ENCODE assay signal across 1 cellular context in genomic region chr10:28939352-28940157, GRCh38.
TF ChIP-seq lines count a peak whose summit lies in the region.

No MANE protein-coding gene starts in this region.

TF ChIP-seq in K562, 482 proteins besides CTCF, POLR2A, EP300 and RAD21 (continued from another document and continues in another):
- TF ChIP-seq STAG1 (CRISPR knock-in tag; IDR thresholded peaks at IDR 0.05; ENCODE audit: borderline replicate concordance) = no peak
- no peak for TF ChIP-seq ZNF134 (CRISPR knock-in tag; conservative IDR thresholded peaks at IDR 0.05)
- TF ChIP-seq SETDB1 (IDR thresholded peaks at IDR 0.05; ENCODE audit: low read length) = no peak
- peak in 1 of 2 experiments; percentile 16; a peak in 1 of 4 replicates for TF ChIP-seq RCOR1 (IDR thresholded peaks at IDR 0.05; ENCODE audit: borderline replicate concordance in 1 of 2, low read depth in 2 of 2, low read length in 2 of 2)
- no peak for TF ChIP-seq TCF7 (IDR thresholded peaks at IDR 0.05; ENCODE audit: borderline replicate concordance)
- TF ChIP-seq MCM3 (IDR thresholded peaks at IDR 0.05) = no peak
- no peak for TF ChIP-seq ZNF121 (CRISPR knock-in tag; conservative IDR thresholded peaks at IDR 0.05)
- TF ChIP-seq ZNF584 (CRISPR knock-in tag; IDR thresholded peaks at IDR 0.05; ENCODE audit: low read depth) = no peak
- no peak for TF ChIP-seq KDM5B (IDR thresholded peaks at IDR 0.05; ENCODE audit: insufficient replicate concordance, low read depth, low read length)
- no peak for TF ChIP-seq SP1 (CRISPR knock-in tag; IDR thresholded peaks at IDR 0.05)
- TF ChIP-seq ZNF24 (IDR thresholded peaks at IDR 0.05) = peak; percentile 93
- peak; percentile 85; the same call in 1 of the 2 replicates for TF ChIP-seq ZBTB7A (IDR thresholded peaks at IDR 0.05; ENCODE audit: borderline replicate concordance, control insufficient read depth, low read depth, low read length)
- no peak for TF ChIP-seq U2AF1 (optimal IDR thresholded peaks at IDR 0.05; ENCODE audit: low read depth, low read length)
- no peak for TF ChIP-seq DEAF1 (CRISPR knock-in tag; IDR thresholded peaks at IDR 0.05)
- TF ChIP-seq SRSF7 (optimal IDR thresholded peaks at IDR 0.05; ENCODE audit: low read depth, low read length) = no peak
- TF ChIP-seq ZZZ3 (IDR thresholded peaks at IDR 0.05) = no peak
- no peak for TF ChIP-seq GATAD2B (IDR thresholded peaks at IDR 0.05; ENCODE audit: borderline replicate concordance)
- no peak for TF ChIP-seq KAT8 (IDR thresholded peaks at IDR 0.05; ENCODE audit: low read depth)
- no peak for TF ChIP-seq ZC3H8 (IDR thresholded peaks at IDR 0.05)
- TF ChIP-seq RBM25 (IDR thresholded peaks at IDR 0.05; ENCODE audit: low read depth, low read length, severe bottlenecking) = no peak
- TF ChIP-seq KLF10 (CRISPR knock-in tag; IDR thresholded peaks at IDR 0.05) = no peak
- TF ChIP-seq ELF4 (CRISPR knock-in tag; IDR thresholded peaks at IDR 0.05) = no peak
- 0 out of 2 replicates have a peak, but pooled peaks have one; percentile 42 for TF ChIP-seq ZBTB33 (CRISPR knock-in tag; IDR thresholded peaks at IDR 0.05)
- TF ChIP-seq ZNF507 (tag; conservative IDR thresholded peaks at IDR 0.05) = no peak
- no peak for TF ChIP-seq ZBTB17 (CRISPR knock-in tag; IDR thresholded peaks at IDR 0.05)
- no peak for TF ChIP-seq ZNF561 (CRISPR knock-in tag; conservative IDR thresholded peaks at IDR 0.05)
- TF ChIP-seq ZNF655 (CRISPR knock-in tag; IDR thresholded peaks at IDR 0.05) = no peak
- peak; percentile 18; the same call in 1 of the 2 replicates for TF ChIP-seq CXXC5 (CRISPR knock-in tag; IDR thresholded peaks at IDR 0.05)
- TF ChIP-seq ZNF175 (CRISPR knock-in tag; IDR thresholded peaks at IDR 0.05; ENCODE audit: low read depth) = peak; percentile 63; the same call in 1 of the 2 replicates
- TF ChIP-seq SREBF1 (IDR thresholded peaks at IDR 0.05; ENCODE audit: borderline replicate concordance, low read depth, low read length) = no peak
- no peak for TF ChIP-seq C11orf30 (IDR thresholded peaks at IDR 0.05; ENCODE audit: low read depth)
- TF ChIP-seq ZNF124 (CRISPR knock-in tag; IDR thresholded peaks at IDR 0.05) = no peak
- no peak for TF ChIP-seq KLF13 (tag; IDR thresholded peaks at IDR 0.05; ENCODE audit: borderline replicate concordance, low read depth)
- no peak for TF ChIP-seq NFE2 (IDR thresholded peaks at IDR 0.05; ENCODE audit: low read depth)
- no peak for TF ChIP-seq ZNF395 (CRISPR knock-in tag; IDR thresholded peaks at IDR 0.05)
- TF ChIP-seq HMGN3 (IDR thresholded peaks at IDR 0.05; ENCODE audit: borderline replicate concordance, extremely low read depth, insufficient read length, low read depth, low read length) = no peak
- TF ChIP-seq ETV5 (CRISPR knock-in tag; IDR thresholded peaks at IDR 0.05; ENCODE audit: low read depth) = no peak
- TF ChIP-seq SMARCC2 (IDR thresholded peaks at IDR 0.05; ENCODE audit: low read depth) = peak; percentile 56; the same call in 1 of the 2 replicates
- 0 out of 2 replicates have a peak, but pooled peaks have one; percentile 13 for TF ChIP-seq EP400 (IDR thresholded peaks at IDR 0.05)
- no peak for TF ChIP-seq E2F4 (CRISPR knock-in tag; IDR thresholded peaks at IDR 0.05; ENCODE audit: low read depth)
- TF ChIP-seq TSC22D4 (tag; IDR thresholded peaks at IDR 0.05) = no peak
- no peak for TF ChIP-seq E2F1 (CRISPR knock-in tag; IDR thresholded peaks at IDR 0.05)
- no peak for TF ChIP-seq NONO (IDR thresholded peaks at IDR 0.05; ENCODE audit: low read depth in 2 of 2, low read length in 1 of 2)
- no peak for TF ChIP-seq ELF2 (CRISPR knock-in tag; IDR thresholded peaks at IDR 0.05)
- TF ChIP-seq CREM (IDR thresholded peaks at IDR 0.05; ENCODE audit: low read depth) = peak; percentile 47; the same call in 1 of the 2 replicates
- peak; percentile 97 for TF ChIP-seq CEBPB (tag; IDR thresholded peaks at IDR 0.05)
- TF ChIP-seq ZBTB12 (CRISPR knock-in tag; IDR thresholded peaks at IDR 0.05) = no peak
- no peak for TF ChIP-seq ARHGAP35 (IDR thresholded peaks at IDR 0.05; ENCODE audit: partially characterized antibody)
- TF ChIP-seq FOSL1 (tag; conservative IDR thresholded peaks at IDR 0.05) = peak; percentile 78
- peak; percentile 92 for TF ChIP-seq RFX1 (IDR thresholded peaks at IDR 0.05)
- TF ChIP-seq XRCC5 (IDR thresholded peaks at IDR 0.05; ENCODE audit: low read depth, low read length) = no peak
- TF ChIP-seq XRCC3 (IDR thresholded peaks at IDR 0.05) = no peak
- peak; percentile 80 for TF ChIP-seq BMI1 (IDR thresholded peaks at IDR 0.05; ENCODE audit: low read length)
- TF ChIP-seq TSHZ1 (CRISPR knock-in tag; IDR thresholded peaks at IDR 0.05) = no peak
- no peak for TF ChIP-seq ZNF518B (CRISPR knock-in tag; IDR thresholded peaks at IDR 0.05)
- no peak for TF ChIP-seq NFIC (IDR thresholded peaks at IDR 0.05)
